In the genomic region with DNA sequence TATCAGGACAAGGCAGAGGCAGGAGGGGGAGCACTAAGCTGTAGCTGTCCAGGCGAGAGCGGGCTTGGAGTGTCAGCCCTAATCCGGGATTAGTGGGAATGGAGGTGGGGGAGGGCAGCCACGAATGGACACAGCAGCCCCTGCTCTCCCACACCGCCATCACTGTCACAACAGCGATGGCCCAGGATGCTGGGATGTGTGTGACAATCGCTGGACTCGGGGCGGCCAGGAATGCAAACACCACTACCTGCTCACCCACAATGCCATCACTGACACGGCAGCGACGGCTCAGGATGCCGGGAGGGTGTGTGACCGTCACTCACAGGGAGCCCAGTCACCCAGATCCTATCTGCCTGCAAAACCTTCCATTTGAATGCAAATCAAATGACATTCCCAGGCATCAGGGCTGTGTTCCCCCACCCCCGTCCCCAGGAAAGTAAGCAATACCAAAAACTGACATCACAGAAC, we compare ENCODE assay signal across 24 cellular contexts. TPM values are rescaled to one million over a fixed set of nuclear protein-coding genes. Genes with fewer than 3 reads are reported as not detected.
DNase-seq lines count a peak whose midpoint lies in the region; ATAC-seq, FAIRE-seq and TF ChIP-seq lines count a peak whose summit lies in the region.
"Had no signal": no experiment of that assay in that cellular context is flagged by ENCODE, and none has a peak within 500 bp of the region (broad histone marks: within the 10 kb centered on the region; RNA-seq: fewer than 3 reads in every experiment).

No MANE protein-coding gene starts in this region.

- TF ChIP-seq CTCF in HepG2 (CRISPR knock-in tag; IDR thresholded peaks at IDR 0.05) (no peak), right lobe of liver (IDR thresholded peaks at IDR 0.05) (no peak), K562 (IDR thresholded peaks at IDR 0.05 in 2 of 3, conservative IDR thresholded peaks at IDR 0.05 in 1 of 3; ENCODE audit: insufficient read depth in 2 of 3, low read depth in 1 of 3, low read length in 3 of 3) (no peak), esophagus muscularis mucosa (IDR thresholded peaks at IDR 0.05) (no peak)

- H4K8ac ChIP-seq in mesenchymal stem cell (ENCODE audit: low read length), result no peak overlapping the region

- in situ Hi-C loops in HepG2 (cut with HindIII; ENCODE audit: extremely low pct_ligation_motif_present, low pct_unique_long_range_greater_than_20kb), result loop anchor here (10.0 kb wide), 1 partner anchor 164 kb away; no protein-coding TSS in a partner anchor
- in situ Hi-C loops in K562 (cut with MboI), result no loop called here

- no peak overlapping the region for H3K4me3 Mint-ChIP-seq in activated CD4-positive, alpha-beta T cell treated with anti-CD3 and anti-CD28 coated beads for 36 hours
- H3K4me3 Mint-ChIP-seq: activated B cell treated with CpG ODN at 0.5 μM for 24 hours; activated naive CD4-positive, alpha-beta T cell treated with anti-CD3 and anti-CD28 coated beads, Interleukin-2, amount 10 ng/mL, durations not matched to agents 7 days and 5 days had no signal

- H3K4me1 Mint-ChIP-seq in activated CD4-positive, alpha-beta T cell treated with anti-CD3 and anti-CD28 coated beads for 36 hours, result peaks cover 9% of the 10 kb centered on the region

- ATAC-seq in HepG2 (no peak), right lobe of liver (no peak), K562 (no peak)
- no peak for ATAC-seq in activated CD4-positive, alpha-beta T cell treated with anti-CD3 and anti-CD28 coated beads for 36 hours
- ATAC-seq: A549 had no signal

- H3K4ac ChIP-seq in mesenchymal stem cell (ENCODE audit: low read depth in 1 of 2, low read length in 2 of 2), result no peak overlapping the region

- H3K18ac ChIP-seq in mesenchymal stem cell (ENCODE audit: low read depth in 1 of 2, low read length in 2 of 2), result peak overlapping the region in 1 of 2 experiments; percentile 5

- BruUV-seq in HepG2 (replicated peaks; lab: Mats Ljungman, UMichigan) (no TSS peak), K562 (replicated peaks; lab: Mats Ljungman, UMichigan) (no TSS peak)

- no peaks in the 10 kb centered on the region for H3K9me1 ChIP-seq in K562 (ENCODE audit: control insufficient read depth, insufficient read depth, low read length)

- no peak overlapping the region for H2BK15ac ChIP-seq in mesenchymal stem cell (ENCODE audit: low read depth, poor library complexity, severe bottlenecking)

- TF ChIP-seq RAD21 in HepG2 (CRISPR knock-in tag; IDR thresholded peaks at IDR 0.05) (no peak), K562 (CRISPR knock-in tag; conservative IDR thresholded peaks at IDR 0.05 in 1 of 2, IDR thresholded peaks at IDR 0.05 in 1 of 2) (no peak)

- H2BK120ac ChIP-seq in mesenchymal stem cell (ENCODE audit: low read depth, low read length), result no peak overlapping the region

- H3K27ac ChIP-seq in HepG2 (ENCODE audit: extremely low read length, insufficient read depth, low read length) (no peak overlapping the region), right lobe of liver (no peak overlapping the region), K562 (ENCODE audit: extremely low read depth, low read depth, low read length) (no peak overlapping the region), mesenchymal stem cell (ENCODE audit: low read length, poor library complexity, severe bottlenecking) (no peak overlapping the region), esophagus muscularis mucosa (replicated peaks in 1 of 4) (no peak overlapping the region)
- H3K27ac ChIP-seq in effector memory CD4-positive, alpha-beta T cell (ENCODE audit: insufficient read depth, low read length, poor library complexity, severe bottlenecking), result no peak overlapping the region
- H3K27ac ChIP-seq: A549, neutrophil, vagina had no signal

- DNase-seq in HepG2 (ENCODE audit: low spot score) (no peak), right lobe of liver (no peak), K562 (ENCODE audit: extremely low read depth in 1 of 4, low spot score in 3 of 4) (no peak), mesenchymal stem cell (no peak), esophagus muscularis mucosa (ENCODE audit: extremely low spot score) (no peak), HuH-7 (ENCODE audit: low spot score) (no peak)
- DNase-seq in effector memory CD4-positive, alpha-beta T cell, result no peak
- DNase-seq in activated CD4-positive, alpha-beta T cell treated with anti-CD3 and anti-CD28 coated beads for 36 hours, result no peak
- DNase-seq: activated B cell treated with CpG ODN at 0.5 μM for 24 hours; activated naive CD4-positive, alpha-beta T cell treated with anti-CD3 and anti-CD28 coated beads, Interleukin-2, amount 10 ng/mL, durations not matched to agents 7 days and 5 days; activated T-cell treated with anti-CD3 and anti-CD28 coated beads, Interleukin-2, amount 50 U/mL, for 48 hours; DMS 273 treated with DMSO at 0.1 percent for 48 hours; foreskin fibroblast; Karpas-422; NCI-H1048; NCI-H2029 treated with DMSO at 0.1 percent for 48 hours; SHP77 treated with DMSO at 0.1 percent for 48 hours; substantia nigra had no signal

- no peaks in the 10 kb centered on the region for H3K36me3 ChIP-seq in HepG2 (replicated peaks in 1 of 2; ENCODE audit: control insufficient read depth in 1 of 2, insufficient read depth in 2 of 2, low read length in 2 of 2)
- no peaks in the 10 kb centered on the region for H3K36me3 ChIP-seq in right lobe of liver
- peaks cover 7% of the 10 kb centered on the region; the same call in 2 of the 3 replicates for H3K36me3 ChIP-seq in K562 (ENCODE audit: control insufficient read depth, insufficient read depth, low read length)
- H3K36me3 ChIP-seq in mesenchymal stem cell (ENCODE audit: control insufficient read depth in 1 of 2, insufficient read depth in 2 of 2, low read depth in 1 of 2, low read length in 2 of 2), result peaks cover 0 to 9% of the 10 kb centered on the region in 2 experiments
- H3K36me3 ChIP-seq in esophagus muscularis mucosa, result peaks cover 0 to 3% (median 0%) of the 10 kb centered on the region in 4 donors
- no peaks in the 10 kb centered on the region for H3K36me3 ChIP-seq in effector memory CD4-positive, alpha-beta T cell (ENCODE audit: control insufficient read depth, insufficient read depth, low read length)
- H3K36me3 ChIP-seq: neutrophil, vagina had no signal

- no peak overlapping the region for H2BK5ac ChIP-seq in mesenchymal stem cell (ENCODE audit: low read depth, low read length, poor library complexity, severe bottlenecking)

- H3K36me3 Mint-ChIP-seq in activated CD4-positive, alpha-beta T cell treated with anti-CD3 and anti-CD28 coated beads for 36 hours (ENCODE audit: low read depth), result no peaks in the 10 kb centered on the region
- H3K36me3 Mint-ChIP-seq: activated naive CD4-positive, alpha-beta T cell treated with anti-CD3 and anti-CD28 coated beads, Interleukin-2, amount 10 ng/mL, durations not matched to agents 7 days and 5 days had no signal

- no peak for FAIRE-seq in HepG2 (lab: Jason Lieb, UNC)
- no peak for FAIRE-seq in K562 (lab: Jason Lieb, UNC)
- FAIRE-seq: A549, G401.6, GM12891 had no signal

- no peak overlapping the region for H3K27ac Mint-ChIP-seq in activated CD4-positive, alpha-beta T cell treated with anti-CD3 and anti-CD28 coated beads for 36 hours
- H3K27ac Mint-ChIP-seq: activated B cell treated with CpG ODN at 0.5 μM for 24 hours; activated naive CD4-positive, alpha-beta T cell treated with anti-CD3 and anti-CD28 coated beads, Interleukin-2, amount 10 ng/mL, durations not matched to agents 7 days and 5 days; T-helper 1 cell treated with Interleukin-12 subunit alpha and Interleukin-12 subunit beta and Interleukin-4 antibody, amounts not matched to agents 30 μg/mL and 1 μg/mL, for 36 hours had no signal

- WGBS in HepG2 (ENCODE audit: low lambda C conversion rate), result 87% methylated on average over 4 of the region's 15 CpGs
- WGBS in right lobe of liver (ENCODE audit: insufficient coverage, low coverage, low lambda C conversion rate, missing lambda C conversion rate), result 96% methylated on average over 8 of the region's 15 CpGs
- 72% methylated on average over 14 of the region's 15 CpGs for WGBS in K562 (ENCODE audit: insufficient coverage, low coverage, missing lambda C conversion rate)
- WGBS in mesenchymal stem cell, result 73% methylated on average over 15 of the region's 15 CpGs
- 86% methylated on average over 15 of the region's 15 CpGs for WGBS in esophagus muscularis mucosa

- H3K9me3 ChIP-seq in HepG2 (ENCODE audit: low read length) (no peaks in the 10 kb centered on the region), right lobe of liver (no peaks in the 10 kb centered on the region), K562 (replicated peaks; ENCODE audit: control insufficient read depth, insufficient read depth, low read depth, low read length) (no peaks in the 10 kb centered on the region), mesenchymal stem cell (ENCODE audit: control insufficient read depth, low read length) (no peaks in the 10 kb centered on the region), esophagus muscularis mucosa (no peaks in the 10 kb centered on the region)
- H3K9me3 ChIP-seq in effector memory CD4-positive, alpha-beta T cell (ENCODE audit: control insufficient read depth, low read length), result no peaks in the 10 kb centered on the region
- H3K9me3 ChIP-seq: A549, neutrophil, vagina had no signal

- no peak overlapping the region for H2AK5ac ChIP-seq in mesenchymal stem cell (ENCODE audit: low read length, severe bottlenecking)

- CTCF ChIA-PET in HepG2 (lab: Yijun Ruan, JAX; ENCODE audit: low intra/inter-chr PET ratio, low total read pairs) (no interaction called here), K562 (lab: Yijun Ruan, JAX; ENCODE audit: low intra/inter-chr PET ratio) (no interaction called here)
- CTCF ChIA-PET in activated CD4-positive, alpha-beta T cell treated with anti-CD3 and anti-CD28 coated beads for 36 hours (lab: Charles Lee), result interaction anchor here (1.0 kb wide), 1 partner anchor 9 kb away, joined by 4 read pairs; no protein-coding TSS in a partner anchor

- H3K4me2 ChIP-seq in HepG2 (ENCODE audit: low read depth, low read length) (peak overlapping the region; percentile 26; the same call in 1 of the 2 replicates), K562 (ENCODE audit: insufficient read depth, low read length) (no peak overlapping the region), mesenchymal stem cell (ENCODE audit: low read length, poor library complexity, severe bottlenecking) (no peak overlapping the region)

- peaks cover 46% of the 10 kb centered on the region for H3K79me1 ChIP-seq in mesenchymal stem cell (replicated peaks; ENCODE audit: low read length, poor library complexity, severe bottlenecking)

- intact Hi-C loops in HepG2 (cut with micrococcal nuclease; ENCODE audit: unreplicated experiment), result no loop called here
- intact Hi-C loops in right lobe of liver (cut with DNase I), result no loop called here
- intact Hi-C loops in K562 (cut with micrococcal nuclease), result no loop called here
- intact Hi-C loops in esophagus muscularis mucosa (cut with DNase I), result loop anchor here (5.0 kb wide), 2 partner anchors 56 to 156 kb away; no protein-coding TSS in a partner anchor
- intact Hi-C loops in activated CD4-positive, alpha-beta T cell treated with anti-CD3 and anti-CD28 coated beads for 36 hours (cut with DNase I, micrococcal nuclease), result no loop called here

- H3K79me2 ChIP-seq in HepG2 (ENCODE audit: insufficient read depth, low read length) (peaks cover 35% of the 10 kb centered on the region), K562 (ENCODE audit: control insufficient read depth, insufficient read depth, low read length) (peaks cover 36% of the 10 kb centered on the region)

- H3K27me3 Mint-ChIP-seq in activated CD4-positive, alpha-beta T cell treated with anti-CD3 and anti-CD28 coated beads for 36 hours, result peaks cover 16% of the 10 kb centered on the region

- peak overlapping the region in 1 of 2 experiments; percentile 0 for H2BK12ac ChIP-seq in mesenchymal stem cell (ENCODE audit: low read length in 2 of 2)

- no peaks in the 10 kb centered on the region for H4K20me1 ChIP-seq in HepG2 (ENCODE audit: insufficient read depth, low read length)
- H4K20me1 ChIP-seq in K562 (replicated peaks; ENCODE audit: control insufficient read depth, insufficient read depth, low read length), result peaks cover 17% of the 10 kb centered on the region; the same call in 1 of the 2 replicates

- TF ChIP-seq POLR2A in HepG2 (IDR thresholded peaks at IDR 0.05; ENCODE audit: insufficient read depth in 1 of 2, low read depth in 2 of 2, low read length in 2 of 2) (no peak), right lobe of liver (IDR thresholded peaks at IDR 0.05) (no peak), K562 (conservative IDR thresholded peaks at IDR 0.05) (no peak), esophagus muscularis mucosa (IDR thresholded peaks at IDR 0.05; ENCODE audit: low read depth) (no peak)

- TF ChIP-seq EP300 in HepG2 (IDR thresholded peaks at IDR 0.05; ENCODE audit: low read depth in 2 of 2, low read length in 2 of 2) (no peak), HepG2 (CRISPR knock-in tag; IDR thresholded peaks at IDR 0.05; ENCODE audit: borderline replicate concordance) (no peak), K562 (IDR thresholded peaks at IDR 0.05; ENCODE audit: low read length) (no peak), esophagus muscularis mucosa (IDR thresholded peaks at IDR 0.05) (no peak)

- no peak overlapping the region for H3K4me3 ChIP-seq in HepG2 (replicated peaks in 1 of 3; ENCODE audit: insufficient read depth in 1 of 3, low read depth in 2 of 3, low read length in 3 of 3)
- no peak overlapping the region for H3K4me3 ChIP-seq in right lobe of liver
- no peak overlapping the region for H3K4me3 ChIP-seq in K562
- H3K4me3 ChIP-seq in mesenchymal stem cell (ENCODE audit: insufficient read depth in 1 of 2, low read depth in 1 of 2, low read length in 2 of 2), result peak overlapping the region in 1 of 2 experiments; percentile 97
- H3K4me3 ChIP-seq in esophagus muscularis mucosa, result no peak overlapping the region
- H3K4me3 ChIP-seq in effector memory CD4-positive, alpha-beta T cell (ENCODE audit: insufficient read depth, low read depth, low read length, poor library complexity, severe bottlenecking), result no peak overlapping the region
- H3K4me3 ChIP-seq: A549, vagina had no signal

- H3K27me3 ChIP-seq in HepG2 (ENCODE audit: control insufficient read depth in 1 of 2, insufficient read depth in 2 of 2, low read length in 2 of 2) (no peaks in the 10 kb centered on the region), right lobe of liver (no peaks in the 10 kb centered on the region), K562 (ENCODE audit: control insufficient read depth in 2 of 2, insufficient read depth in 2 of 2, low read length in 2 of 2) (0 out of 5 replicates have a peak, but pooled peaks cover 0 to 4% of the 10 kb centered on the region in 2 experiments), mesenchymal stem cell (ENCODE audit: control insufficient read depth in 1 of 2, insufficient read depth in 1 of 2, low read length in 2 of 2) (no peaks in the 10 kb centered on the region), esophagus muscularis mucosa (no peaks in the 10 kb centered on the region)
- H3K27me3 ChIP-seq in effector memory CD4-positive, alpha-beta T cell (replicated peaks; ENCODE audit: control insufficient read depth, insufficient read depth, low read length, poor library complexity, severe bottlenecking), result peaks cover 4% of the 10 kb centered on the region
- H3K27me3 ChIP-seq: vagina had no signal

- H3K9ac ChIP-seq in HepG2 (ENCODE audit: insufficient read depth, low read depth, low read length) (no peak overlapping the region), K562 (ENCODE audit: insufficient read depth in 1 of 2, low read depth in 2 of 2, low read length in 2 of 2) (peak overlapping the region in 1 of 2 experiments; percentile 80; a peak in 2 of 4 replicates), mesenchymal stem cell (ENCODE audit: low read length) (no peak overlapping the region)

- POLR2A ChIA-PET in HepG2 (lab: Yijun Ruan, JAX), result no interaction called here
- POLR2A ChIA-PET in K562 (lab: Yijun Ruan, JAX), result no interaction called here
- POLR2A ChIA-PET in activated CD4-positive, alpha-beta T cell treated with anti-CD3 and anti-CD28 coated beads for 36 hours (lab: Charles Lee), result interaction anchor here (0.6 kb wide), 1 partner anchor 25 kb away, joined by 5 read pairs; no protein-coding TSS in a partner anchor

- H3K4me1 ChIP-seq in HepG2 (ENCODE audit: insufficient read depth, low read length), result peaks cover 73% of the 10 kb centered on the region
- H3K4me1 ChIP-seq in right lobe of liver, result peaks cover 0 to 8% (median 0%) of the 10 kb centered on the region in 4 donors
- H3K4me1 ChIP-seq in K562 (replicated peaks in 1 of 2; ENCODE audit: control insufficient read depth in 2 of 2, insufficient read depth in 2 of 2, low read length in 2 of 2), result peaks cover 23 to 54% of the 10 kb centered on the region in 2 experiments
- peaks cover 46% of the 10 kb centered on the region for H3K4me1 ChIP-seq in mesenchymal stem cell (ENCODE audit: control insufficient read depth, insufficient read depth, low read depth, low read length)
- H3K4me1 ChIP-seq in esophagus muscularis mucosa, result peaks cover 22 to 66% (median 54%) of the 10 kb centered on the region in 4 donors
- H3K4me1 ChIP-seq in effector memory CD4-positive, alpha-beta T cell (ENCODE audit: control insufficient read depth, insufficient read depth, low read length, poor library complexity, severe bottlenecking), result peaks cover 4% of the 10 kb centered on the region

- peak overlapping the region; percentile 61 for H4K91ac ChIP-seq in mesenchymal stem cell (ENCODE audit: low read length)

- H2AFZ ChIP-seq in HepG2 (ENCODE audit: low read length) (no peak overlapping the region), K562 (ENCODE audit: low read depth, low read length) (no peak overlapping the region), mesenchymal stem cell (ENCODE audit: low read depth, low read length) (no peak overlapping the region)

- no peaks in the 10 kb centered on the region for H3K9me3 Mint-ChIP-seq in activated CD4-positive, alpha-beta T cell treated with anti-CD3 and anti-CD28 coated beads for 36 hours (ENCODE audit: low read depth)
- H3K9me3 Mint-ChIP-seq: activated B cell treated with CpG ODN at 0.5 μM for 24 hours; activated naive CD4-positive, alpha-beta T cell treated with anti-CD3 and anti-CD28 coated beads, Interleukin-2, amount 10 ng/mL, durations not matched to agents 7 days and 5 days; T-helper 1 cell treated with Interleukin-12 subunit alpha and Interleukin-12 subunit beta and Interleukin-4 antibody, amounts not matched to agents 30 μg/mL and 1 μg/mL, for 36 hours had no signal

- H3K14ac ChIP-seq in mesenchymal stem cell (ENCODE audit: low read length in 2 of 2), result peak overlapping the region in 1 of 2 experiments; percentile 68

- no peak overlapping the region for H3K23ac ChIP-seq in mesenchymal stem cell (ENCODE audit: low read length in 2 of 2)

RNA-seq across cellular contexts. Expression of gene C2CD2, which starts 2.8 kb away (rescaled TPM):
- 10.4 and 12.5 TPM in 2 replicates for total RNA-seq in HepG2 (2016; rRNA removed; fragmentation: Illumina TruSeq; extraction: Trizol)
- 7.3 and 11.5 TPM in 2 replicates for total RNA-seq in HepG2 (2016; cell fraction: cytosol; rRNA removed; fragmentation: Illumina TruSeq; extraction: Trizol; ENCODE audit: low read depth)
- total RNA-seq in HepG2 (2016; cell fraction: insoluble cytoplasmic fraction; rRNA removed; fragmentation: Illumina TruSeq; extraction: Trizol), result 10.9 and 12.2 TPM in 2 replicates
- 9.5 and 12.2 TPM in 2 replicates for total RNA-seq in HepG2 (2016; cell fraction: membrane; rRNA removed; fragmentation: Illumina TruSeq; extraction: Trizol)
- total RNA-seq in HepG2 (2016; cell fraction: nucleus; rRNA removed; fragmentation: Illumina TruSeq; extraction: Trizol), result 14.5 and 19.4 TPM in 2 replicates
- 19.5 and 19.7 TPM in 2 replicates for polyA plus RNA-seq in HepG2 (2011; rRNA removed)
- 11.6 and 12.9 TPM in 2 replicates for polyA plus RNA-seq in HepG2 (2011; cell fraction: cytosol; rRNA removed)
- polyA plus RNA-seq in HepG2 (2011; cell fraction: nucleus; rRNA removed), result 29.5 and 36.3 TPM in 2 replicates
- polyA plus RNA-seq in HepG2 (2012), result 8.1 and 8.7 TPM in 2 replicates
- 1.3 and 1.9 TPM in 2 replicates for polyA plus RNA-seq in HepG2 (2016; cell fraction: cytosol; fragmentation: Illumina TruSeq; extraction: Trizol; ENCODE audit: low read depth)
- 7.6 and 8.0 TPM in 2 replicates for polyA plus RNA-seq in HepG2 (2016; cell fraction: insoluble cytoplasmic fraction; fragmentation: Illumina TruSeq; extraction: Trizol; ENCODE audit: low read depth)
- 3.9 and 4.6 TPM in 2 replicates for polyA plus RNA-seq in HepG2 (2016; cell fraction: membrane; fragmentation: Illumina TruSeq; extraction: Trizol; ENCODE audit: low read depth)
- polyA plus RNA-seq in HepG2 (2016; cell fraction: nucleus; fragmentation: Illumina TruSeq; extraction: Trizol; ENCODE audit: insufficient read depth, low read depth), result 22.5 and 23.5 TPM in 2 replicates
- 80.5 and 82.8 TPM in 2 replicates for polyA minus RNA-seq in HepG2 (2011; rRNA and poly(A)+ RNA removed; ENCODE audit: low replicate concordance)
- 15.5 and 21.5 TPM in 2 replicates for polyA minus RNA-seq in HepG2 (2011; cell fraction: cytosol; rRNA and poly(A)+ RNA removed)
- 34.5 and 38.3 TPM in 2 replicates for polyA minus RNA-seq in HepG2 (2011; cell fraction: nucleus; rRNA and poly(A)+ RNA removed)
- 10 to 100 TPM in 1 of 6 experiments, 1 to 10 TPM in 5; 7.3 to 11.4 (median 8.3) TPM for total RNA-seq in right lobe of liver
- total RNA-seq in K562 (2011; cell fraction: chromatin; rRNA removed; ENCODE audit: low replicate concordance), result 87.1 and 96.1 TPM in 2 replicates
- total RNA-seq in K562 (2011; cell fraction: nucleolus; rRNA removed), result 67.0 and 72.4 TPM in 2 replicates
- total RNA-seq in K562 (2011; cell fraction: nucleoplasm; rRNA removed), result 71.8 and 78.2 TPM in 2 replicates
- 15.1 and 20.2 TPM in 2 replicates for total RNA-seq in K562 (2014; rRNA removed)
- 11.6 and 12.1 TPM in 2 replicates for total RNA-seq in K562 (2014; rRNA removed; fragmentation: Illumina TruSeq; extraction: Trizol)
- 14.0 and 14.5 TPM in 2 replicates for total RNA-seq in K562 (2015; rRNA removed; fragmentation: Illumina TruSeq; extraction: Trizol)
- 19.0 and 19.6 TPM in 2 replicates for total RNA-seq in K562 (2021)
- polyA plus RNA-seq in K562 (2011; rRNA removed), result 21.6 and 27.5 TPM in 2 replicates
- polyA plus RNA-seq in K562 (2011; cell fraction: cytosol; rRNA removed), result 17.1 and 20.0 TPM in 2 replicates
- polyA plus RNA-seq in K562 (2011; cell fraction: nucleus; rRNA removed), result 40.5 and 46.1 TPM in 2 replicates
- polyA plus RNA-seq in K562 (2012), result 8.5 and 9.7 TPM in 2 replicates
- 9.1 and 10.9 TPM in 2 replicates for polyA plus RNA-seq in K562 (2014; fragmentation: Illumina TruSeq; extraction: Trizol)
- polyA plus RNA-seq in K562 (2014; fragmentation: Nextera tagmentation; extraction: Ambion mirVana), result 1 to 10 TPM; 1.3 to 1.6 TPM
- polyA plus RNA-seq in K562 (2014; rRNA removed), result 9.5 and 13.5 TPM in 2 replicates
- polyA minus RNA-seq in K562 (2011; rRNA and poly(A)+ RNA removed), result 40.3 and 41.0 TPM in 2 replicates
- polyA minus RNA-seq in K562 (2011; cell fraction: cytosol; rRNA and poly(A)+ RNA removed), result 23.2 and 27.7 TPM in 2 replicates
- 31.8 and 44.2 TPM in 2 replicates for polyA minus RNA-seq in K562 (2011; cell fraction: nucleus; rRNA and poly(A)+ RNA removed)
- polyA plus RNA-seq in mesenchymal stem cell (2013, experiment 1 of 2), result 11.4 TPM
- polyA plus RNA-seq in mesenchymal stem cell (2013, experiment 2 of 2), result 11.3 TPM
- total RNA-seq in esophagus muscularis mucosa, result 10 to 100 TPM; 11.6 to 25.3 (median 18.9) TPM
- total RNA-seq in activated CD4-positive, alpha-beta T cell treated with anti-CD3 and anti-CD28 coated beads for 36 hours, result 1 to 10 TPM; 6.8 to 7.3 TPM

RNA-seq across cellular contexts. Expression of gene ZBTB21, which starts 59.2 kb away (rescaled TPM):
- 6.1 and 7.7 TPM in 2 replicates for total RNA-seq in HepG2 (2016; rRNA removed; fragmentation: Illumina TruSeq; extraction: Trizol)
- total RNA-seq in HepG2 (2016; cell fraction: cytosol; rRNA removed; fragmentation: Illumina TruSeq; extraction: Trizol; ENCODE audit: low read depth), result 0.97 and 1.3 TPM in 2 replicates
- total RNA-seq in HepG2 (2016; cell fraction: insoluble cytoplasmic fraction; rRNA removed; fragmentation: Illumina TruSeq; extraction: Trizol), result 5.5 and 8.3 TPM in 2 replicates
- 3.0 and 3.4 TPM in 2 replicates for total RNA-seq in HepG2 (2016; cell fraction: membrane; rRNA removed; fragmentation: Illumina TruSeq; extraction: Trizol)
- 8.5 and 10.3 TPM in 2 replicates for total RNA-seq in HepG2 (2016; cell fraction: nucleus; rRNA removed; fragmentation: Illumina TruSeq; extraction: Trizol)
- polyA plus RNA-seq in HepG2 (2011; rRNA removed), result 2.5 and 4.5 TPM in 2 replicates
- polyA plus RNA-seq in HepG2 (2011; cell fraction: cytosol; rRNA removed), result 1.6 and 2.3 TPM in 2 replicates
- polyA plus RNA-seq in HepG2 (2011; cell fraction: nucleus; rRNA removed), result 4.3 and 8.3 TPM in 2 replicates
- polyA plus RNA-seq in HepG2 (2012), result 3.7 and 5.1 TPM in 2 replicates
- 0.25 TPM in 2 replicates for polyA plus RNA-seq in HepG2 (2016; cell fraction: cytosol; fragmentation: Illumina TruSeq; extraction: Trizol; ENCODE audit: low read depth)
- 5.7 and 5.8 TPM in 2 replicates for polyA plus RNA-seq in HepG2 (2016; cell fraction: insoluble cytoplasmic fraction; fragmentation: Illumina TruSeq; extraction: Trizol; ENCODE audit: low read depth)
- 0.60 and 0.90 TPM in 2 replicates for polyA plus RNA-seq in HepG2 (2016; cell fraction: membrane; fragmentation: Illumina TruSeq; extraction: Trizol; ENCODE audit: low read depth)
- polyA plus RNA-seq in HepG2 (2016; cell fraction: nucleus; fragmentation: Illumina TruSeq; extraction: Trizol; ENCODE audit: insufficient read depth, low read depth), result 8.0 and 9.0 TPM in 2 replicates
- polyA minus RNA-seq in HepG2 (2011; rRNA and poly(A)+ RNA removed; ENCODE audit: low replicate concordance), result 6.1 and 21.7 TPM in 2 replicates
- polyA minus RNA-seq in HepG2 (2011; cell fraction: cytosol; rRNA and poly(A)+ RNA removed), result 4.0 and 6.0 TPM in 2 replicates
- polyA minus RNA-seq in HepG2 (2011; cell fraction: nucleus; rRNA and poly(A)+ RNA removed), result 14.5 and 16.0 TPM in 2 replicates
- total RNA-seq in right lobe of liver, result 10 to 100 TPM in 4 of 6 experiments, 1 to 10 TPM in 2; 3.0 to 28.5 (median 11.2) TPM
- total RNA-seq in K562 (2011; cell fraction: chromatin; rRNA removed; ENCODE audit: low replicate concordance), result 6.9 and 28.9 TPM in 2 replicates
- total RNA-seq in K562 (2011; cell fraction: nucleolus; rRNA removed), result 8.2 and 9.7 TPM in 2 replicates
- total RNA-seq in K562 (2011; cell fraction: nucleoplasm; rRNA removed), result 12.2 and 13.4 TPM in 2 replicates
- 7.4 and 8.6 TPM in 2 replicates for total RNA-seq in K562 (2014; rRNA removed)
- 10.7 and 10.8 TPM in 2 replicates for total RNA-seq in K562 (2014; rRNA removed; fragmentation: Illumina TruSeq; extraction: Trizol)
- 10.4 and 10.7 TPM in 2 replicates for total RNA-seq in K562 (2015; rRNA removed; fragmentation: Illumina TruSeq; extraction: Trizol)
- total RNA-seq in K562 (2021), result 15.2 and 16.2 TPM in 2 replicates
- polyA plus RNA-seq in K562 (2011; rRNA removed), result 8.7 and 10.7 TPM in 2 replicates
- 4.6 and 5.2 TPM in 2 replicates for polyA plus RNA-seq in K562 (2011; cell fraction: cytosol; rRNA removed)
- 19.4 and 20.3 TPM in 2 replicates for polyA plus RNA-seq in K562 (2011; cell fraction: nucleus; rRNA removed)
- polyA plus RNA-seq in K562 (2012), result 5.3 and 6.4 TPM in 2 replicates
- polyA plus RNA-seq in K562 (2014; fragmentation: Illumina TruSeq; extraction: Trizol), result 8.4 and 11.4 TPM in 2 replicates
- 1 to 10 TPM; 2.2 to 2.6 TPM for polyA plus RNA-seq in K562 (2014; fragmentation: Nextera tagmentation; extraction: Ambion mirVana)
- 3.8 and 5.6 TPM in 2 replicates for polyA plus RNA-seq in K562 (2014; rRNA removed)
- polyA minus RNA-seq in K562 (2011; rRNA and poly(A)+ RNA removed), result 11.7 and 16.7 TPM in 2 replicates
- polyA minus RNA-seq in K562 (2011; cell fraction: cytosol; rRNA and poly(A)+ RNA removed), result 8.9 and 15.2 TPM in 2 replicates
- polyA minus RNA-seq in K562 (2011; cell fraction: nucleus; rRNA and poly(A)+ RNA removed), result 9.0 and 19.4 TPM in 2 replicates
- 9.7 TPM for polyA plus RNA-seq in mesenchymal stem cell (2013, experiment 1 of 2)
- polyA plus RNA-seq in mesenchymal stem cell (2013, experiment 2 of 2), result 9.5 TPM
- total RNA-seq in esophagus muscularis mucosa, result 10 to 100 TPM in 1 of 4 donors, 1 to 10 TPM in 3; 5.9 to 15.1 (median 9.2) TPM
- 10 to 100 TPM; 30.7 to 32.9 TPM for total RNA-seq in activated CD4-positive, alpha-beta T cell treated with anti-CD3 and anti-CD28 coated beads for 36 hours

Comparison
In these comparisons a context has a peak if more than half of its experiments do, and no peak if none do; other contexts are left out.
1. Of the 241 proteins assayed by ChIP-seq in both HepG2 and K562: peak only in HepG2: none; only in K562: RBFOX2; in both: none; in neither: 240.